ENCODE assay signal across 2 cellular contexts in genomic region chr1:151290709-151291303, GRCh38.
TF ChIP-seq lines count a peak whose summit lies in the region.

No MANE protein-coding gene starts in this region.

TF ChIP-seq in A549, 52 proteins besides CTCF, POLR2A, EP300 and RAD21:
- TF ChIP-seq BCL3 (IDR thresholded peaks at IDR 0.05) (no peak), POLR2AphosphoS2 (conservative IDR thresholded peaks at IDR 0.05; ENCODE audit: low read length) (peak; percentile 80; the same call in 1 of the 2 replicates)

TF ChIP-seq in K562, 482 proteins besides CTCF, POLR2A, EP300 and RAD21:
- TF ChIP-seq RBFOX2 (IDR thresholded peaks at IDR 0.05; ENCODE audit: low read depth, low read length) (peak; percentile 56), TGIF2 (CRISPR knock-in tag; IDR thresholded peaks at IDR 0.05) (no peak), TSHZ1 (CRISPR knock-in tag; IDR thresholded peaks at IDR 0.05) (no peak), POLR2AphosphoS5 (IDR thresholded peaks at IDR 0.05; ENCODE audit: control insufficient read depth, insufficient read depth, low read depth, low read length) (0 out of 2 replicates have a peak, but pooled peaks have one; percentile 16), EWSR1 (IDR thresholded peaks at IDR 0.05; ENCODE audit: borderline replicate concordance, low read depth, partially characterized antibody) (no peak), FOSL1 (tag; conservative IDR thresholded peaks at IDR 0.05) (no peak), POLR2G (IDR thresholded peaks at IDR 0.05; ENCODE audit: low read depth, low read length) (peak; percentile 81), USF1 (CRISPR knock-in tag; IDR thresholded peaks at IDR 0.05) (no peak), FIP1L1 (IDR thresholded peaks at IDR 0.05; ENCODE audit: low read depth, low read length, poor library complexity, severe bottlenecking) (peak; percentile 35), SUPT5H (IDR thresholded peaks at IDR 0.05) (0 out of 2 replicates have a peak, but pooled peaks have one; percentile 45), RBM22 (IDR thresholded peaks at IDR 0.05; ENCODE audit: low read depth, low read length, poor library complexity, severe bottlenecking) (peak; percentile 93)
